24 cellular contexts compared by ENCODE assay signal in genomic region chr5:32410630-32411029, GRCh38.
"Had no signal": no experiment of that assay in that cellular context is flagged by ENCODE, and none has a peak within 500 bp of the region (broad histone marks: within the 10 kb centered on the region; RNA-seq: fewer than 3 reads in every experiment).

No MANE protein-coding gene starts in this region.

- ATAC-seq: foreskin keratinocyte; mucosa of descending colon; natural killer cell treated with Interleukin-12 subunit alpha and Interleukin-12 subunit beta and Interleukin-15 and Interleukin-18, amount 100 ng/mL, for 72 hours; pancreas; stimulated activated effector memory CD8-positive, alpha-beta T cell treated with anti-CD3 and anti-CD28 coated beads, Interleukin-12 subunit alpha, Interleukin-12 subunit beta, amount 100 ng/mL, for 72 hours had no signal

- H3K4me1 ChIP-seq: foreskin keratinocyte, sigmoid colon had no signal

- H3K4me3 Mint-ChIP-seq: mesothelial cell of epicardium; naive B cell; natural killer cell treated with Interleukin-12 subunit alpha and Interleukin-12 subunit beta and Interleukin-15 and Interleukin-18, amount 100 ng/mL, for 72 hours; neural crest cell; stimulated activated effector memory CD8-positive, alpha-beta T cell treated with anti-CD3 and anti-CD28 coated beads, Interleukin-12 subunit alpha, Interleukin-12 subunit beta, amount 100 ng/mL, for 72 hours had no signal

- H3K4me3 ChIP-seq: dorsolateral prefrontal cortex, mucosa of descending colon, pancreas, sigmoid colon, stomach, thoracic aorta, tibial nerve, upper lobe of left lung had no signal

- H3K9me3 ChIP-seq: mucosa of descending colon, neutrophil, pancreas, sigmoid colon, stomach, thoracic aorta, tibial nerve, upper lobe of left lung had no signal

- H3K27me3 ChIP-seq: dorsolateral prefrontal cortex, foreskin keratinocyte, neutrophil, pancreas, sigmoid colon, stomach, tibial nerve, upper lobe of left lung had no signal

- H3K4me1 Mint-ChIP-seq: mesothelial cell of epicardium, neural crest cell had no signal

- H3K27ac Mint-ChIP-seq: natural killer cell treated with Interleukin-12 subunit alpha and Interleukin-12 subunit beta and Interleukin-15 and Interleukin-18, amount 100 ng/mL, for 72 hours; stimulated activated effector memory CD8-positive, alpha-beta T cell treated with anti-CD3 and anti-CD28 coated beads, Interleukin-12 subunit alpha, Interleukin-12 subunit beta, amount 100 ng/mL, for 72 hours had no signal

- H3K9me3 Mint-ChIP-seq: mesothelial cell of epicardium; naive B cell; natural killer cell treated with Interleukin-12 subunit alpha and Interleukin-12 subunit beta and Interleukin-15 and Interleukin-18, amount 100 ng/mL, for 72 hours; neural crest cell; stimulated activated effector memory CD8-positive, alpha-beta T cell treated with anti-CD3 and anti-CD28 coated beads, Interleukin-12 subunit alpha, Interleukin-12 subunit beta, amount 100 ng/mL, for 72 hours had no signal

- FAIRE-seq: colon, keratinocyte, pancreas, urothelium cell line had no signal

- H3K27me3 Mint-ChIP-seq: naive B cell; natural killer cell treated with Interleukin-12 subunit alpha and Interleukin-12 subunit beta and Interleukin-15 and Interleukin-18, amount 100 ng/mL, for 72 hours had no signal

- DNase-seq: dorsolateral prefrontal cortex; effector CD4-positive, alpha-beta T cell; foreskin keratinocyte; glutamatergic neuron; mesenchymal stem cell; mucosa of descending colon; naive B cell; pancreas; sigmoid colon; stimulated activated CD4-positive, alpha-beta T cell treated with anti-CD3 and anti-CD28 coated beads, Interleukin-2, amount 100 ng/mL, for 24 hours; stimulated activated CD4-positive, alpha-beta T cell treated with anti-CD3 and anti-CD28 coated beads, Interleukin-4, amount 100 ng/mL, for 24 hours; stimulated activated naive CD4-positive, alpha-beta T cell treated with Interleukin-2 at 50 U/mL for 16 hours; stomach; upper lobe of left lung had no signal

- H3K27ac ChIP-seq: foreskin keratinocyte, neutrophil, pancreas, sigmoid colon, stomach, thoracic aorta, tibial nerve, upper lobe of left lung had no signal
